In genomic region chr21:33642896-33643657, GRCh38 we compare ENCODE assay signal across 1 cellular context.
TF ChIP-seq lines count a peak whose summit lies in the region.

No MANE protein-coding gene starts in this region.

TF ChIP-seq in HEK293, 187 proteins besides CTCF, POLR2A, EP300 and RAD21 (continued from another document):
- peak; percentile 74 for TF ChIP-seq PATZ1 (tag by site-specific recombination; IDR thresholded peaks at IDR 0.05)
- TF ChIP-seq, protein P1, sequence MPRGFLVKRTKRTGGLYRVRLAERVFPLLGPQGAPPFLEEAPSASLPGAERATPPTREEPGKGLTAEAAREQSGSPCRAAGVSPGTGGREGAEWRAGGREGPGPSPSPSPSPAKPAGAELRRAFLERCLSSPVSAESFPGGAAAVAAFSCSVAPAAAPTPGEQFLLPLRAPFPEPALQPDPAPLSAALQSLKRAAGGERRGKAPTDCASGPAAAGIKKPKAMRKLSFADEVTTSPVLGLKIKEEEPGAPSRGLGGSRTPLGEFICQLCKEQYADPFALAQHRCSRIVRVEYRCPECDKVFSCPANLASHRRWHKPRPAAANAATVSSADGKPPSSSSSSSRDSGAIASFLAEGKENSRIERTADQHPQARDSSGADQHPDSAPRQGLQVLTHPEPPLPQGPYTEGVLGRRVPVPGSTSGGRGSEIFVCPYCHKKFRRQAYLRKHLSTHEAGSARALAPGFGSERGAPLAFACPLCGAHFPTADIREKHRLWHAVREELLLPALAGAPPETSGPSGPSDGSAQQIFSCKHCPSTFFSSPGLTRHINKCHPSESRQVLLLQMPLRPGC (tag by site-specific recombination; IDR thresholded peaks at IDR 0.05): no peak
- peak; percentile 35; the same call in 1 of the 2 replicates for TF ChIP-seq SP7 (tag by site-specific recombination; IDR thresholded peaks at IDR 0.05)
- no peak for TF ChIP-seq AEBP2 (tag by site-specific recombination; IDR thresholded peaks at IDR 0.05; ENCODE audit: borderline replicate concordance)
- TF ChIP-seq, protein P2, sequence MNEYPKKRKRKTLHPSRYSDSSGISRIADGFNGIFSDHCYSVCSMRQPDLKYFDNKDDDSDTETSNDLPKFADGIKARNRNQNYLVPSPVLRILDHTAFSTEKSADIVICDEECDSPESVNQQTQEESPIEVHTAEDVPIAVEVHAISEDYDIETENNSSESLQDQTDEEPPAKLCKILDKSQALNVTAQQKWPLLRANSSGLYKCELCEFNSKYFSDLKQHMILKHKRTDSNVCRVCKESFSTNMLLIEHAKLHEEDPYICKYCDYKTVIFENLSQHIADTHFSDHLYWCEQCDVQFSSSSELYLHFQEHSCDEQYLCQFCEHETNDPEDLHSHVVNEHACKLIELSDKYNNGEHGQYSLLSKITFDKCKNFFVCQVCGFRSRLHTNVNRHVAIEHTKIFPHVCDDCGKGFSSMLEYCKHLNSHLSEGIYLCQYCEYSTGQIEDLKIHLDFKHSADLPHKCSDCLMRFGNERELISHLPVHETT (tag by site-specific recombination; IDR thresholded peaks at IDR 0.05): peak; percentile 18; the same call in 1 of the 2 replicates
- TF ChIP-seq, protein P3, sequence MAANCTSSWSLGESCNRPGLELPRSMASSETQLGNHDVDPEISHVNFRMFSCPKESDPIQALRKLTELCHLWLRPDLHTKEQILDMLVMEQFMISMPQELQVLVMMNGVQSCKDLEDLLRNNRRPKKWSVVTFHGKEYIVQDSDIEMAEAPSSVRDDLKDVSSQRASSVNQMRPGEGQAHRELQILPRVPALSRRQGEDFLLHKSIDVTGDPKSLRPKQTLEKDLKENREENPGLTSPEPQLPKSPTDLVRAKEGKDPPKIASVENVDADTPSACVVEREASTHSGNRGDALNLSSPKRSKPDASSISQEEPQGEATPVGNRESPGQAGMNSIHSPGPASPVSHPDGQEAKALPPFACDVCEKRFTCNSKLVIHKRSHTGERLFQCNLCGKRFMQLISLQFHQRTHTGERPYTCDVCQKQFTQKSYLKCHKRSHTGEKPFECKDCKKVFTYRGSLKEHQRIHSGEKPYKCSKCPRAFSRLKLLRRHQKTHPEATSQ (tag by site-specific recombination; IDR thresholded peaks at IDR 0.05): no peak
- peak; percentile 41; the same call in 1 of the 2 replicates for TF ChIP-seq ZFP69B (tag by site-specific recombination; IDR thresholded peaks at IDR 0.05)
- TF ChIP-seq ZBTB48 (tag by site-specific recombination; IDR thresholded peaks at IDR 0.05): 0 out of 2 replicates have a peak, but pooled peaks have one; percentile 40
- TF ChIP-seq, protein P4, sequence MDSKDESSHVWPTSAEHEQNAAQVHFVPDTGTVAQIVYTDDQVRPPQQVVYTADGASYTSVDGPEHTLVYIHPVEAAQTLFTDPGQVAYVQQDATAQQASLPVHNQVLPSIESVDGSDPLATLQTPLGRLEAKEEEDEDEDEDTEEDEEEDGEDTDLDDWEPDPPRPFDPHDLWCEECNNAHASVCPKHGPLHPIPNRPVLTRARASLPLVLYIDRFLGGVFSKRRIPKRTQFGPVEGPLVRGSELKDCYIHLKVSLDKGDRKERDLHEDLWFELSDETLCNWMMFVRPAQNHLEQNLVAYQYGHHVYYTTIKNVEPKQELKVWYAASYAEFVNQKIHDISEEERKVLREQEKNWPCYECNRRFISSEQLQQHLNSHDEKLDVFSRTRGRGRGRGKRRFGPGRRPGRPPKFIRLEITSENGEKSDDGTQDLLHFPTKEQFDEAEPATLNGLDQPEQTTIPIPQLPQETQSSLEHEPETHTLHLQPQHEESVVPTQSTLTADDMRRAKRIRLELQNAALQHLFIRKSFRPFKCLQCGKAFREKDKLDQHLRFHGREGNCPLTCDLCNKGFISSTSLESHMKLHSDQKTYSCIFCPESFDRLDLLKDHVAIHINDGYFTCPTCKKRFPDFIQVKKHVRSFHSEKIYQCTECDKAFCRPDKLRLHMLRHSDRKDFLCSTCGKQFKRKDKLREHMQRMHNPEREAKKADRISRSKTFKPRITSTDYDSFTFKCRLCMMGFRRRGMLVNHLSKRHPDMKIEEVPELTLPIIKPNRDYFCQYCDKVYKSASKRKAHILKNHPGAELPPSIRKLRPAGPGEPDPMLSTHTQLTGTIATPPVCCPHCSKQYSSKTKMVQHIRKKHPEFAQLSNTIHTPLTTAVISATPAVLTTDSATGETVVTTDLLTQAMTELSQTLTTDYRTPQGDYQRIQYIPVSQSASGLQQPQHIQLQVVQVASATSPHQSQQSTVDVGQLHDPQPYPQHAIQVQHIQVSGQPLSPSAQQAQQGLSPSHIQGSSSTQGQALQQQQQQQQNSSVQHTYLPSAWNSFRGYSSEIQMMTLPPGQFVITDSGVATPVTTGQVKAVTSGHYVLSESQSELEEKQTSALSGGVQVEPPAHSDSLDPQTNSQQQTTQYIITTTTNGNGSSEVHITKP (tag by site-specific recombination; IDR thresholded peaks at IDR 0.05): no peak
- peak; percentile 29; the same call in 1 of the 2 replicates for TF ChIP-seq IKZF3 (tag by site-specific recombination; IDR thresholded peaks at IDR 0.05)
- TF ChIP-seq, protein P5, sequence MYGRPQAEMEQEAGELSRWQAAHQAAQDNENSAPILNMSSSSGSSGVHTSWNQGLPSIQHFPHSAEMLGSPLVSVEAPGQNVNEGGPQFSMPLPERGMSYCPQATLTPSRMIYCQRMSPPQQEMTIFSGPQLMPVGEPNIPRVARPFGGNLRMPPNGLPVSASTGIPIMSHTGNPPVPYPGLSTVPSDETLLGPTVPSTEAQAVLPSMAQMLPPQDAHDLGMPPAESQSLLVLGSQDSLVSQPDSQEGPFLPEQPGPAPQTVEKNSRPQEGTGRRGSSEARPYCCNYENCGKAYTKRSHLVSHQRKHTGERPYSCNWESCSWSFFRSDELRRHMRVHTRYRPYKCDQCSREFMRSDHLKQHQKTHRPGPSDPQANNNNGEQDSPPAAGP (tag by site-specific recombination; IDR thresholded peaks at IDR 0.05): peak; percentile 53; the same call in 1 of the 2 replicates
- TF ChIP-seq ZNF169 (tag by site-specific recombination; IDR thresholded peaks at IDR 0.05): no peak
- peak; percentile 26; the same call in 1 of the 2 replicates for TF ChIP-seq WT1 (tag by site-specific recombination; IDR thresholded peaks at IDR 0.05)
- no peak for TF ChIP-seq BCL11A (tag by site-specific recombination; IDR thresholded peaks at IDR 0.05; ENCODE audit: low read depth)
- peak; percentile 24; the same call in 1 of the 2 replicates for TF ChIP-seq KLF10 (tag by site-specific recombination; IDR thresholded peaks at IDR 0.05)
- no peak for TF ChIP-seq MYNN (tag by site-specific recombination; IDR thresholded peaks at IDR 0.05; ENCODE audit: borderline replicate concordance)
- TF ChIP-seq ZFHX2 (tag by site-specific recombination; conservative IDR thresholded peaks at IDR 0.05): no peak
- TF ChIP-seq KLF8 (tag by site-specific recombination; IDR thresholded peaks at IDR 0.05): peak; percentile 77
- no peak for TF ChIP-seq ZNF768 (tag by site-specific recombination; IDR thresholded peaks at IDR 0.05)
- TF ChIP-seq ZXDB (tag by site-specific recombination; IDR thresholded peaks at IDR 0.05): 0 out of 2 replicates have a peak, but pooled peaks have one; percentile 25
- no peak for TF ChIP-seq REST (tag by site-specific recombination; IDR thresholded peaks at IDR 0.05)
- no peak for TF ChIP-seq ZNF350 (tag by site-specific recombination; IDR thresholded peaks at IDR 0.05)
- peak; percentile 42; the same call in 1 of the 2 replicates for TF ChIP-seq ZNF76 (tag by site-specific recombination; IDR thresholded peaks at IDR 0.05; ENCODE audit: borderline replicate concordance, low read depth)
- TF ChIP-seq ZNF391 (tag by site-specific recombination; IDR thresholded peaks at IDR 0.05; ENCODE audit: borderline replicate concordance, low read depth): no peak
- peak; percentile 50; the same call in 1 of the 2 replicates for TF ChIP-seq ZEB2 (tag by site-specific recombination; IDR thresholded peaks at IDR 0.05)
- TF ChIP-seq ZNF830 (tag by site-specific recombination; IDR thresholded peaks at IDR 0.05; ENCODE audit: low read depth): no peak
- no peak for TF ChIP-seq SP2 (tag by site-specific recombination; IDR thresholded peaks at IDR 0.05)
- TF ChIP-seq ZNF354C (tag by site-specific recombination; IDR thresholded peaks at IDR 0.05; ENCODE audit: borderline replicate concordance, low read depth): no peak
